ENCODE assay signal across 2 cellular contexts in genomic region chrX:21741869-21742701, GRCh38.
A peak's percentile ranks its signal among the peaks of the same experiment; 100 is the strongest.
TF ChIP-seq lines count a peak whose summit lies in the region.

No MANE protein-coding gene starts in this region.

TF ChIP-seq in SK-N-SH treated with all-trans-retinoic acid at 6 μM for 48 hours, 23 proteins besides CTCF, POLR2A, EP300 and RAD21 (continued from another document and continues in another):
- peak; percentile 60; the same call in 1 of the 2 replicates for TF ChIP-seq CREB5 (CRISPR knock-in tag; IDR thresholded peaks at IDR 0.05; ENCODE audit: low read depth)
- TF ChIP-seq TSHZ2 (CRISPR knock-in tag; IDR thresholded peaks at IDR 0.05), result peak; percentile 69; the same call in 1 of the 2 replicates
- peak; percentile 90 for TF ChIP-seq ISL1 (CRISPR knock-in tag; IDR thresholded peaks at IDR 0.05)
- TF ChIP-seq BACH2 (CRISPR knock-in tag; IDR thresholded peaks at IDR 0.05; ENCODE audit: borderline replicate concordance), result no peak
- no peak; the same call in 1 of the 2 replicates for TF ChIP-seq CSRNP3 (CRISPR knock-in tag; IDR thresholded peaks at IDR 0.05)
- no peak for TF ChIP-seq POU6F1 (CRISPR knock-in tag; IDR thresholded peaks at IDR 0.05; ENCODE audit: borderline replicate concordance, low read depth)
- peak; percentile 33; the same call in 1 of the 2 replicates for TF ChIP-seq TCF4 (CRISPR knock-in tag; IDR thresholded peaks at IDR 0.05; ENCODE audit: borderline replicate concordance)
- no peak for TF ChIP-seq ARNTL (CRISPR knock-in tag; IDR thresholded peaks at IDR 0.05; ENCODE audit: borderline replicate concordance, low read depth)
- TF ChIP-seq ZFP3 (CRISPR knock-in tag; IDR thresholded peaks at IDR 0.05), result 0 out of 2 replicates have a peak, but pooled peaks have one; percentile 29
- TF ChIP-seq PATZ1 (CRISPR knock-in tag; IDR thresholded peaks at IDR 0.05; ENCODE audit: borderline replicate concordance), result no peak
- TF ChIP-seq GLIS3 (CRISPR knock-in tag; IDR thresholded peaks at IDR 0.05), result no peak
- no peak for TF ChIP-seq SNAI2 (CRISPR knock-in tag; IDR thresholded peaks at IDR 0.05)
- TF ChIP-seq OSR1 (CRISPR knock-in tag; IDR thresholded peaks at IDR 0.05), result no peak
- no peak for TF ChIP-seq TOX (CRISPR knock-in tag; IDR thresholded peaks at IDR 0.05; ENCODE audit: borderline replicate concordance)
- TF ChIP-seq ZNF8 (CRISPR knock-in tag; IDR thresholded peaks at IDR 0.05), result no peak
- no peak for TF ChIP-seq RARB (CRISPR knock-in tag; IDR thresholded peaks at IDR 0.05)
- no peak for TF ChIP-seq ZFP30 (CRISPR knock-in tag; IDR thresholded peaks at IDR 0.05)
- TF ChIP-seq ESRRG (CRISPR knock-in tag; IDR thresholded peaks at IDR 0.05), result no peak
- no peak for TF ChIP-seq CSDC2 (CRISPR knock-in tag; IDR thresholded peaks at IDR 0.05)
- TF ChIP-seq ZC3H10 (CRISPR knock-in tag; IDR thresholded peaks at IDR 0.05), result no peak

TF ChIP-seq in SK-N-SH, 30 proteins besides CTCF, POLR2A, EP300 and RAD21 (continued from another document):
- no peak for TF ChIP-seq POLR2AphosphoS5 (IDR thresholded peaks at IDR 0.05; ENCODE audit: low read depth, low read length)
- no peak for TF ChIP-seq MEF2A (IDR thresholded peaks at IDR 0.05; ENCODE audit: borderline replicate concordance, low read depth)
- TF ChIP-seq CHD2 (IDR thresholded peaks at IDR 0.05; ENCODE audit: low read length, partially characterized antibody), result no peak
- no peak for TF ChIP-seq NFIC (IDR thresholded peaks at IDR 0.05; ENCODE audit: borderline replicate concordance)
- no peak for TF ChIP-seq TCF12 (IDR thresholded peaks at IDR 0.05)
- TF ChIP-seq USF1 (IDR thresholded peaks at IDR 0.05; ENCODE audit: borderline replicate concordance, low read depth), result no peak
- no peak for TF ChIP-seq GABPA (IDR thresholded peaks at IDR 0.05; ENCODE audit: low read depth)
- TF ChIP-seq REST (IDR thresholded peaks at IDR 0.05; ENCODE audit: low read depth, low read length), result no peak
- TF ChIP-seq FOXJ3 (CRISPR knock-in tag; IDR thresholded peaks at IDR 0.05), result no peak
- no peak for TF ChIP-seq FOSL2 (IDR thresholded peaks at IDR 0.05; ENCODE audit: borderline replicate concordance, low read depth)
- TF ChIP-seq MAX (IDR thresholded peaks at IDR 0.05; ENCODE audit: low read depth), result no peak
- no peak for TF ChIP-seq MXI1 (IDR thresholded peaks at IDR 0.05; ENCODE audit: low read depth, low read length)
- no peak for TF ChIP-seq EZH2phosphoT487 (IDR thresholded peaks at IDR 0.05; ENCODE audit: borderline replicate concordance, low read depth)
